Comparison of ENCODE assay signal across 20 cellular contexts in genomic region chr2:71060871-71061270, GRCh38. TPM values are rescaled to one million over a fixed set of nuclear protein-coding genes. Genes with fewer than 3 reads are reported as not detected.
DNase-seq lines count a peak whose midpoint lies in the region; ATAC-seq and TF ChIP-seq lines count a peak whose summit lies in the region.
"Had no signal": no experiment of that assay in that cellular context is flagged by ENCODE, and none has a peak within 500 bp of the region (broad histone marks: within the 10 kb centered on the region; RNA-seq: fewer than 3 reads in every experiment).

No MANE protein-coding gene starts in this region.

- H4K12ac ChIP-seq in trophoblast cell (ENCODE audit: low read depth, low read length), result no peak overlapping the region

- H4K8ac ChIP-seq in trophoblast cell (ENCODE audit: low read depth, low read length), result no peak overlapping the region

- H3K27me3 Mint-ChIP-seq in activated T-cell treated with anti-CD3 and anti-CD28 coated beads, Interleukin-2, amount 50 U/mL, for 24 hours, result peaks cover 16% of the 10 kb centered on the region
- H3K27me3 Mint-ChIP-seq: B cell had no signal

- H3K4me2 ChIP-seq in trophoblast cell (ENCODE audit: low read length) (no peak overlapping the region), SK-N-SH (no peak overlapping the region)

- CTCF ChIA-PET in A673 (lab: Charles Lee) (no interaction called here), GM10248 (lab: Yijun Ruan, JAX) (interaction anchor here (0.8 to 2.3 kb wide), 6 partner anchors 7 to 94 kb away, joined by 3 to 7 read pairs (median 5); partner anchors contain the start of gene NAGK), SK-N-SH (lab: Yijun Ruan, JAX) (interaction anchor here (1.5 kb wide), 1 partner anchor 59 kb away, joined by 4 read pairs; no protein-coding TSS in a partner anchor)

- H3K27me3 ChIP-seq in A673 (replicated peaks; ENCODE audit: insufficient read depth, low read depth, low read length, poor library complexity) (peaks cover 3% of the 10 kb centered on the region), trophoblast cell (ENCODE audit: insufficient read depth, low read length) (no peaks in the 10 kb centered on the region), SK-N-SH (ENCODE audit: insufficient read depth) (no peaks in the 10 kb centered on the region; the same call in 1 of the 2 replicates)

- no peak overlapping the region for H3K4me3 ChIP-seq in A673 (ENCODE audit: low read depth, low read length, poor library complexity, severe bottlenecking)
- no peak overlapping the region for H3K4me3 ChIP-seq in trophoblast cell (ENCODE audit: low read depth, low read length)
- no peak overlapping the region for H3K4me3 ChIP-seq in SK-N-SH (ENCODE audit: low read depth in 2 of 2, low read length in 1 of 2)

- BruUV-seq in A673 (replicated peaks; lab: Mats Ljungman, UMichigan), result no TSS peak

- H3K14ac ChIP-seq in trophoblast cell (ENCODE audit: low read length), result no peak overlapping the region

- no peak overlapping the region for H3K18ac ChIP-seq in trophoblast cell (ENCODE audit: low read length)

- no peak overlapping the region for H2BK120ac ChIP-seq in trophoblast cell (ENCODE audit: insufficient read depth, low read length, poor library complexity)

- intact Hi-C loops in A673 (cut with micrococcal nuclease; ENCODE audit: unreplicated experiment), result no loop called here

- H3K23ac ChIP-seq in trophoblast cell (ENCODE audit: low read length), result no peak overlapping the region

- H3K9me3 Mint-ChIP-seq in activated T-cell treated with anti-CD3 and anti-CD28 coated beads, Interleukin-2, amount 50 U/mL, for 24 hours, result no peaks in the 10 kb centered on the region
- H3K9me3 Mint-ChIP-seq: CD4-positive, CD25-positive, alpha-beta regulatory T cell had no signal

- DNase-seq in A673 (ENCODE audit: low spot score), result peak; percentile 42
- DNase-seq in GM10248 (ENCODE audit: extremely low spot score), result peak; percentile 4
- DNase-seq in trophoblast cell, result peak in 1 of 2 donors; percentile 53
- no peak for DNase-seq in HT-29 (ENCODE audit: low spot score)
- DNase-seq in SKM-1 (lab: John Stamatoyannopoulos, UW; ENCODE audit: unreplicated experiment), result no peak
- no peak for DNase-seq in activated T-cell treated with anti-CD3 and anti-CD28 coated beads, Interleukin-2, amount 50 U/mL, for 24 hours
- DNase-seq in SK-N-SH, result no peak
- DNase-seq: Caco-2; CD4-positive, CD25-positive, alpha-beta regulatory T cell; DMS53; GOT3; MM.1S; NCI-H1092 treated with DMSO at 0.1 percent for 48 hours; NCI-H2081 treated with DMSO at 0.1 percent for 48 hours; NCI-H510A; NCI-H82; Right ventricle myocardium superior had no signal

- H4K91ac ChIP-seq in trophoblast cell (ENCODE audit: low read depth, low read length), result no peak overlapping the region

- H3K4me1 ChIP-seq in A673 (ENCODE audit: insufficient read depth, low read length, poor library complexity, severe bottlenecking) (peaks cover 5% of the 10 kb centered on the region), trophoblast cell (ENCODE audit: control insufficient read depth in 1 of 2, insufficient read depth in 2 of 2, low read length in 2 of 2) (peaks cover 3 to 8% of the 10 kb centered on the region in 2 experiments), SK-N-SH (ENCODE audit: control insufficient read depth in 1 of 2, insufficient read depth in 2 of 2, low read depth in 1 of 2, low read length in 1 of 2) (no peaks in the 10 kb centered on the region)
- H3K4me1 ChIP-seq: Caco-2 had no signal

- TF ChIP-seq EP300 in SK-N-SH (IDR thresholded peaks at IDR 0.05; ENCODE audit: borderline replicate concordance in 1 of 2, low read depth in 1 of 2, low read length in 1 of 2), result no peak

- H2BK12ac ChIP-seq in trophoblast cell (ENCODE audit: low read length), result no peak overlapping the region

- H3K79me2 ChIP-seq in trophoblast cell (ENCODE audit: control insufficient read depth, insufficient read depth, low read length, poor library complexity), result no peaks in the 10 kb centered on the region
- no peaks in the 10 kb centered on the region for H3K79me2 ChIP-seq in SK-N-SH (ENCODE audit: insufficient read depth)

- no peak overlapping the region for H3K27ac Mint-ChIP-seq in activated T-cell treated with anti-CD3 and anti-CD28 coated beads, Interleukin-2, amount 50 U/mL, for 24 hours
- H3K27ac Mint-ChIP-seq: B cell; CD4-positive, CD25-positive, alpha-beta regulatory T cell had no signal

- peak; percentile 11 for ATAC-seq in esophagus mucosa
- ATAC-seq: SK-N-SH treated with all-trans-retinoic acid at 6 μM for 48 hours had no signal

- H2BK5ac ChIP-seq in trophoblast cell (ENCODE audit: low read depth, low read length, poor library complexity), result no peak overlapping the region

- H3K36me3 ChIP-seq in A673 (ENCODE audit: insufficient read depth, low read length, poor library complexity, severe bottlenecking), result no peaks in the 10 kb centered on the region
- no peaks in the 10 kb centered on the region for H3K36me3 ChIP-seq in trophoblast cell (ENCODE audit: control insufficient read depth in 1 of 2, insufficient read depth in 2 of 2, low read length in 2 of 2)
- H3K36me3 ChIP-seq in SK-N-SH (replicated peaks in 1 of 2; ENCODE audit: control insufficient read depth in 1 of 2, insufficient read depth in 2 of 2, low read length in 1 of 2), result no peaks in the 10 kb centered on the region

- no peak for TF ChIP-seq CTCF in A673 (conservative IDR thresholded peaks at IDR 0.05; ENCODE audit: low read depth, low read length)
- no peak for TF ChIP-seq CTCF in GM10248 (IDR thresholded peaks at IDR 0.05; ENCODE audit: control extremely low read depth, extremely low read depth, low read depth, missing control alignments)
- TF ChIP-seq CTCF in SK-N-SH (IDR thresholded peaks at IDR 0.05), result no peak

- H3K9ac ChIP-seq in trophoblast cell (ENCODE audit: low read length) (no peak overlapping the region), SK-N-SH (no peak overlapping the region)

- no peak overlapping the region for H3K4ac ChIP-seq in trophoblast cell (ENCODE audit: low read depth, low read length)

- no peak overlapping the region for H3K4me3 Mint-ChIP-seq in activated T-cell treated with anti-CD3 and anti-CD28 coated beads, Interleukin-2, amount 50 U/mL, for 24 hours
- H3K4me3 Mint-ChIP-seq: B cell; CD4-positive, CD25-positive, alpha-beta regulatory T cell had no signal

- POLR2A ChIA-PET in A673 (lab: Charles Lee; ENCODE audit: low non-redundant PET) (no interaction called here), GM10248 (lab: Yijun Ruan, JAX) (no interaction called here), SK-N-SH (lab: Yijun Ruan, JAX) (no interaction called here)

- H3K36me3 Mint-ChIP-seq in activated T-cell treated with anti-CD3 and anti-CD28 coated beads, Interleukin-2, amount 50 U/mL, for 24 hours (ENCODE audit: low read depth), result no peaks in the 10 kb centered on the region
- H3K36me3 Mint-ChIP-seq: CD4-positive, CD25-positive, alpha-beta regulatory T cell had no signal

- H3K9me3 ChIP-seq in A673 (ENCODE audit: low read depth, low read length, poor library complexity, severe bottlenecking) (no peaks in the 10 kb centered on the region), trophoblast cell (ENCODE audit: insufficient read depth, low read depth, low read length) (no peaks in the 10 kb centered on the region), SK-N-SH (no peaks in the 10 kb centered on the region)
- H3K9me3 ChIP-seq: Caco-2 had no signal

- H2AK5ac ChIP-seq in trophoblast cell (ENCODE audit: low read length), result no peak overlapping the region

- H4K20me1 ChIP-seq in SK-N-SH (ENCODE audit: insufficient read depth), result no peaks in the 10 kb centered on the region

- H2AFZ ChIP-seq in trophoblast cell (ENCODE audit: insufficient read depth, low read length, poor library complexity) (peak overlapping the region; percentile 9), SK-N-SH (ENCODE audit: low read depth) (no peak overlapping the region)

- H3K4me1 Mint-ChIP-seq in activated T-cell treated with anti-CD3 and anti-CD28 coated beads, Interleukin-2, amount 50 U/mL, for 24 hours (ENCODE audit: low read depth), result no peaks in the 10 kb centered on the region
- H3K4me1 Mint-ChIP-seq: CD4-positive, CD25-positive, alpha-beta regulatory T cell had no signal

- no peaks in the 10 kb centered on the region for H3F3A ChIP-seq in SK-N-SH (replicated peaks; ENCODE audit: insufficient read depth)

- H3K9me2 ChIP-seq in SK-N-SH, result no peaks in the 10 kb centered on the region

- TF ChIP-seq RAD21 in SK-N-SH (IDR thresholded peaks at IDR 0.05; ENCODE audit: low read length), result no peak

- WGBS in trophoblast cell (ENCODE audit: extremely low coverage, insufficient coverage, insufficient read length), result no CpG with 5 or more reads among the region's 3 CpGs
- WGBS in SK-N-SH (ENCODE audit: low lambda C conversion rate), result 19% methylated on average over 3 of the region's 3 CpGs

- H3K27ac ChIP-seq in A673 (ENCODE audit: low read depth, low read length, poor library complexity, severe bottlenecking) (no peak overlapping the region), trophoblast cell (ENCODE audit: low read depth, low read length) (no peak overlapping the region), SK-N-SH (ENCODE audit: low read depth in 2 of 2, low read length in 1 of 2) (no peak overlapping the region)

- H3K79me1 ChIP-seq in trophoblast cell (ENCODE audit: low read length), result peaks cover 4% of the 10 kb centered on the region

TF ChIP-seq in SK-N-SH, 30 proteins besides CTCF, POLR2A, EP300 and RAD21 (continues in another document):
- TF ChIP-seq TEAD4 (IDR thresholded peaks at IDR 0.05; ENCODE audit: borderline replicate concordance, insufficient read depth), result no peak
- no peak for TF ChIP-seq TCF12 (IDR thresholded peaks at IDR 0.05)
- TF ChIP-seq YY1 (IDR thresholded peaks at IDR 0.05; ENCODE audit: low read depth), result no peak
- no peak for TF ChIP-seq ZBTB33 (IDR thresholded peaks at IDR 0.05; ENCODE audit: borderline replicate concordance, low read depth)

RNA-seq across cellular contexts. Expression of gene NAGK, which starts 7.6 kb away (rescaled TPM):
- total RNA-seq in A673 (2021) (64.2 and 64.4 TPM in 2 replicates), esophagus mucosa (200 TPM)
- 136 and 145 TPM in 2 replicates for polyA plus RNA-seq in trophoblast cell (2013)
- total RNA-seq in HT-29 (2014; rRNA removed; shearing (Covaris generic)), result 17.8 and 29.7 TPM in 2 replicates
- 74.8 and 83.6 TPM in 2 replicates for polyA plus RNA-seq in SK-N-SH (2012; rRNA removed)
- polyA plus RNA-seq in SK-N-SH (2012; cell fraction: cytosol; rRNA removed), result 53.9 and 61.5 TPM in 2 replicates
- polyA plus RNA-seq in SK-N-SH (2012; cell fraction: nucleus; rRNA removed), result 142 and 172 TPM in 2 replicates

Comparison
In these comparisons a context has a peak if more than half of its experiments do, and no peak if none do; other contexts are left out.
1. DNase-seq: peak in A673 (single experiment) and GM10248 (single experiment); none in HT-29 (single experiment), SKM-1 (single experiment), activated T-cell treated with anti-CD3 and anti-CD28 coated beads, Interleukin-2, amount 50 U/mL, for 24 hours (single experiment) and SK-N-SH (single experiment).